In genomic region chr1:113879459-113880038, GRCh38 we compare ENCODE assay signal across 16 cellular contexts. TPM values are rescaled to one million over a fixed set of nuclear protein-coding genes. Genes with fewer than 3 reads are reported as not detected.
DNase-seq lines count a peak whose midpoint lies in the region; ATAC-seq and TF ChIP-seq lines count a peak whose summit lies in the region.
"Had no signal": no experiment of that assay in that cellular context is flagged by ENCODE, and none has a peak within 500 bp of the region (broad histone marks: within the 10 kb centered on the region; RNA-seq: fewer than 3 reads in every experiment).

No MANE protein-coding gene starts in this region.

- no peak for TF ChIP-seq POLR2A in Peyer's patch (IDR thresholded peaks at IDR 0.05)

- in situ Hi-C loops in GM13977 (cut with MboI; ENCODE audit: low pct_unique_long_range_greater_than_20kb, low sequenced_read_pairs, unreplicated experiment): no loop called here

- H3K4me1 ChIP-seq in BLaER1 treated with 17β-estradiol and CSF1 and Interleukin-3, amounts not matched to agents 10 nM and 100 nM: peaks cover 21 to 60% (median 42%) of the 10 kb centered on the region in 10 experiments
- H3K4me1 ChIP-seq in GM23338 (ENCODE audit: insufficient read depth) (peaks cover 11% of the 10 kb centered on the region; the same call in 1 of the 2 replicates), Peyer's patch (peaks cover 0 to 23% (median 0%) of the 10 kb centered on the region in 4 donors)

- H3K27ac Mint-ChIP-seq in GM23338: no peak overlapping the region
- peak overlapping the region; percentile 85 for H3K27ac Mint-ChIP-seq in activated T-helper 17 cell treated with anti-CD3 and anti-CD28 coated beads, Interleukin-2, amount 50 U/mL, for 72 hours

- no peak overlapping the region for H3K9ac ChIP-seq in BLaER1 treated with 17β-estradiol and CSF1 and Interleukin-3, amounts not matched to agents 10 nM and 100 nM

- H3K4me2 ChIP-seq in BLaER1 treated with 17β-estradiol and CSF1 and Interleukin-3, amounts not matched to agents 10 nM and 100 nM: peak overlapping the region in 6 of 11 experiments; percentile 3 to 50 (median 22); a peak in 7 of 22 replicates
- H3K4me2 ChIP-seq in GM23338: no peak overlapping the region

- peaks cover 6% of the 10 kb centered on the region; the same call in 2 of the 3 replicates for H3K4me1 Mint-ChIP-seq in GM23338
- peaks cover 16% of the 10 kb centered on the region for H3K4me1 Mint-ChIP-seq in activated T-helper 17 cell treated with anti-CD3 and anti-CD28 coated beads, Interleukin-2, amount 50 U/mL, for 72 hours

- no peaks in the 10 kb centered on the region for H4K20me1 ChIP-seq in BLaER1 treated with 17β-estradiol and CSF1 and Interleukin-3, amounts not matched to agents 10 nM and 100 nM
- H4K20me1 ChIP-seq in GM23338 (replicated peaks; ENCODE audit: insufficient read depth): no peaks in the 10 kb centered on the region

- no peak overlapping the region for H3K4me3 ChIP-seq in BLaER1 treated with 17β-estradiol and CSF1 and Interleukin-3, amounts not matched to agents 10 nM and 100 nM
- no peak overlapping the region for H3K4me3 ChIP-seq in GM23338
- H3K4me3 ChIP-seq in Peyer's patch: no peak overlapping the region
- H3K4me3 ChIP-seq: left lung, MG63, thyroid gland had no signal

- peak overlapping the region in 3 of 11 experiments; percentile 52 to 66 (median 63); a peak in 1 of 22 replicates for H3K27ac ChIP-seq in BLaER1 treated with 17β-estradiol and CSF1 and Interleukin-3, amounts not matched to agents 10 nM and 100 nM
- H3K27ac ChIP-seq in GM23338 (ENCODE audit: low read depth) (no peak overlapping the region), Peyer's patch (peak overlapping the region in 1 of 4 donors; percentile 47)
- H3K27ac ChIP-seq: brain microvascular endothelial cell had no signal

- no peaks in the 10 kb centered on the region for H3K36me3 Mint-ChIP-seq in GM23338 (ENCODE audit: low read depth)
- no peaks in the 10 kb centered on the region for H3K36me3 Mint-ChIP-seq in activated T-helper 17 cell treated with anti-CD3 and anti-CD28 coated beads, Interleukin-2, amount 50 U/mL, for 72 hours (ENCODE audit: low read depth)

- no peaks in the 10 kb centered on the region for H3F3A ChIP-seq in GM23338 (replicated peaks; ENCODE audit: low read depth)

- H3K27me3 ChIP-seq in BLaER1 treated with 17β-estradiol and CSF1 and Interleukin-3, amounts not matched to agents 10 nM and 100 nM: no peaks in the 10 kb centered on the region
- no peaks in the 10 kb centered on the region for H3K27me3 ChIP-seq in GM23338 (ENCODE audit: insufficient read depth)
- no peaks in the 10 kb centered on the region for H3K27me3 ChIP-seq in Peyer's patch
- H3K27me3 ChIP-seq: brain microvascular endothelial cell, left lung, MG63, thyroid gland had no signal

- DNase-seq in GM23338 (ENCODE audit: low spot score): no peak
- DNase-seq in GM13977 (ENCODE audit: low spot score): no peak
- no peak for DNase-seq in Peyer's patch
- DNase-seq: activated gamma-delta T cell treated with Interleukin-2 at 50 U/mL for 16 hours, brain microvascular endothelial cell, DMS 273 treated with DMSO at 0.1 percent for 48 hours, left lung, MG63, NCI-H2107, NCI-H82, T1000, thyroid gland had no signal

- TF ChIP-seq CTCF in GM23338 (conservative IDR thresholded peaks at IDR 0.05; ENCODE audit: low read depth in 2 of 2) (no peak), GM13977 (IDR thresholded peaks at IDR 0.05; ENCODE audit: extremely low read depth, insufficient read depth, missing control alignments) (no peak), Peyer's patch (IDR thresholded peaks at IDR 0.05) (no peak)

- H3K9me3 ChIP-seq in BLaER1 treated with 17β-estradiol and CSF1 and Interleukin-3, amounts not matched to agents 10 nM and 100 nM (replicated peaks in 1 of 11): peaks cover 0 to 12% (median 10%) of the 10 kb centered on the region in 11 experiments; a peak in 9 of 22 replicates
- no peaks in the 10 kb centered on the region for H3K9me3 ChIP-seq in Peyer's patch
- H3K9me3 ChIP-seq: left lung, MG63, thyroid gland had no signal

- H3K4me3 Mint-ChIP-seq in GM23338: no peak overlapping the region
- H3K4me3 Mint-ChIP-seq in activated T-helper 17 cell treated with anti-CD3 and anti-CD28 coated beads, Interleukin-2, amount 50 U/mL, for 72 hours: peak overlapping the region; percentile 59

- peaks cover 0 to 6% (median 0%) of the 10 kb centered on the region in 11 experiments; a peak in 2 of 22 replicates for H3K36me3 ChIP-seq in BLaER1 treated with 17β-estradiol and CSF1 and Interleukin-3, amounts not matched to agents 10 nM and 100 nM
- H3K36me3 ChIP-seq in GM23338 (ENCODE audit: insufficient read depth) (no peaks in the 10 kb centered on the region), Peyer's patch (no peaks in the 10 kb centered on the region)
- H3K36me3 ChIP-seq: brain microvascular endothelial cell, left lung, MG63, thyroid gland had no signal

- peak overlapping the region; percentile 64; the same call in 1 of the 2 replicates for H2AFZ ChIP-seq in GM23338

- H3K9me3 Mint-ChIP-seq in GM23338: no peaks in the 10 kb centered on the region
- H3K9me3 Mint-ChIP-seq in activated T-helper 17 cell treated with anti-CD3 and anti-CD28 coated beads, Interleukin-2, amount 50 U/mL, for 72 hours: no peaks in the 10 kb centered on the region

- no peaks in the 10 kb centered on the region for H3K79me2 ChIP-seq in GM23338 (replicated peaks; ENCODE audit: insufficient read depth)

- H3K27me3 Mint-ChIP-seq in GM23338 (ENCODE audit: insufficient read depth, low read depth, poor library complexity): no peaks in the 10 kb centered on the region
- no peaks in the 10 kb centered on the region for H3K27me3 Mint-ChIP-seq in activated T-helper 17 cell treated with anti-CD3 and anti-CD28 coated beads, Interleukin-2, amount 50 U/mL, for 72 hours

- H3K9me2 ChIP-seq in GM23338 (ENCODE audit: insufficient read depth): no peaks in the 10 kb centered on the region; the same call in 1 of the 2 replicates

- ATAC-seq in GM23338: no peak
- no peak for ATAC-seq in activated T-helper 17 cell treated with anti-CD3 and anti-CD28 coated beads, Interleukin-2, amount 50 U/mL, for 72 hours (replicated peaks)
- ATAC-seq in HG03439 (IDR thresholded peaks at IDR 0.05; ENCODE audit: unreplicated experiment): no peak
- ATAC-seq: left lung, Right ventricle myocardium inferior had no signal

RNA-seq across cellular contexts. Expression of gene BCL2L15, which starts 7.8 kb away (rescaled TPM):
- 0.78 TPM in 1 of 2 replicates, not detected in the other for total RNA-seq in GM23338 (2014; rRNA removed; shearing (Covaris generic))
- polyA plus RNA-seq in GM23338 (2016; fragmentation: Nextera tagmentation; extraction: Ambion mirVana): 0.40 TPM in 1 of 2 replicates, not detected in the other
- total RNA-seq in activated T-helper 17 cell treated with anti-CD3 and anti-CD28 coated beads, Interleukin-2, amount 50 U/mL, for 72 hours: 1 to 10 TPM in 1 of 2 donors, under 1 TPM in 1; 0.99 to 4.4 TPM
- total RNA-seq in Peyer's patch: 100 to 1,000 TPM in 3 of 4 donors, 10 to 100 TPM in 1; 38.0 to 249 (median 119) TPM
- total RNA-seq: Right ventricle myocardium inferior had no signal

RNA-seq across cellular contexts. Expression of gene PTPN22, which starts 8.0 kb away (rescaled TPM):
- not detected in 2 replicates for total RNA-seq in GM23338 (2014; rRNA removed; shearing (Covaris generic))
- polyA plus RNA-seq in GM23338 (2016; fragmentation: Nextera tagmentation; extraction: Ambion mirVana): 0.08 and 0.40 TPM in 2 replicates
- 10 to 100 TPM; 55.9 to 70.1 TPM for total RNA-seq in activated T-helper 17 cell treated with anti-CD3 and anti-CD28 coated beads, Interleukin-2, amount 50 U/mL, for 72 hours
- 10 to 100 TPM; 11.4 to 16.9 (median 13.2) TPM for total RNA-seq in Peyer's patch

RNA-seq across cellular contexts. Expression of gene AP4B1, which starts 25.1 kb away (rescaled TPM):
- 12.7 and 13.4 TPM in 2 replicates for total RNA-seq in GM23338 (2014; rRNA removed; shearing (Covaris generic))
- polyA plus RNA-seq in GM23338 (2016; fragmentation: Nextera tagmentation; extraction: Ambion mirVana): 4.4 and 7.5 TPM in 2 replicates
- 10 to 100 TPM; 46.5 to 61.7 TPM for total RNA-seq in activated T-helper 17 cell treated with anti-CD3 and anti-CD28 coated beads, Interleukin-2, amount 50 U/mL, for 72 hours
- 10 to 100 TPM; 20.8 to 45.8 (median 40.1) TPM for total RNA-seq in Peyer's patch

RNA-seq across cellular contexts. Expression of gene DCLRE1B, which starts 25.6 kb away (rescaled TPM):
- 8.7 and 9.7 TPM in 2 replicates for total RNA-seq in GM23338 (2014; rRNA removed; shearing (Covaris generic))
- 6.3 and 6.9 TPM in 2 replicates for polyA plus RNA-seq in GM23338 (2016; fragmentation: Nextera tagmentation; extraction: Ambion mirVana)
- total RNA-seq in activated T-helper 17 cell treated with anti-CD3 and anti-CD28 coated beads, Interleukin-2, amount 50 U/mL, for 72 hours: 10 to 100 TPM; 16.1 to 21.4 TPM
- 1 to 10 TPM in 3 of 4 donors, under 1 TPM in 1; 0.53 to 5.8 (median 3.2) TPM for total RNA-seq in Peyer's patch

RNA-seq across cellular contexts. Expression of gene HIPK1, which starts 49.6 kb away (rescaled TPM):
- 44.4 and 47.5 TPM in 2 replicates for total RNA-seq in GM23338 (2014; rRNA removed; shearing (Covaris generic))
- polyA plus RNA-seq in GM23338 (2016; fragmentation: Nextera tagmentation; extraction: Ambion mirVana): 13.6 and 14.3 TPM in 2 replicates
- 10 to 100 TPM; 44.4 to 71.0 TPM for total RNA-seq in activated T-helper 17 cell treated with anti-CD3 and anti-CD28 coated beads, Interleukin-2, amount 50 U/mL, for 72 hours
- 10 to 100 TPM; 34.7 to 51.2 (median 42.1) TPM for total RNA-seq in Peyer's patch

Comparison
In these comparisons a context has a peak if more than half of its experiments do, and no peak if none do; other contexts are left out.
1. RNA of gene BCL2L15, which starts 7.8 kb away (total RNA-seq): 38.0 to 249 TPM in Peyer's patch; 0.99 to 4.4 TPM in activated T-helper 17 cell treated with anti-CD3 and anti-CD28 coated beads, Interleukin-2, amount 50 U/mL, for 72 hours and 0.78 TPM in GM23338; every median in the first group is over 4 times any median in the second.
2. RNA of gene PTPN22, which starts 8.0 kb away (total RNA-seq): 55.9 to 70.1 TPM in activated T-helper 17 cell treated with anti-CD3 and anti-CD28 coated beads, Interleukin-2, amount 50 U/mL, for 72 hours and 11.4 to 16.9 TPM in Peyer's patch; not detected in GM23338; every median in the first group is over 10 times any median in the second.